Comparison of ENCODE assay signal across 23 cellular contexts in genomic region chr7:116779222-116779621, GRCh38.
"Had no signal": no experiment of that assay in that cellular context is flagged by ENCODE, and none has a peak within 500 bp of the region (broad histone marks: within the 10 kb centered on the region; RNA-seq: fewer than 3 reads in every experiment).

No MANE protein-coding gene starts in this region.

- H3K4me3 Mint-ChIP-seq: activated CD4-positive, alpha-beta T cell treated with anti-CD3 and anti-CD28 coated beads, Interleukin-2, amount 10 ng/mL, durations not matched to agents 24 days and 14 days; activated CD8-positive, alpha-beta T cell treated with anti-CD3 and anti-CD28 coated beads for 36 hours; activated naive CD8-positive, alpha-beta T cell treated with anti-CD3 and anti-CD28 coated beads, Interleukin-2, amount 50 U/mL, for 24 hours; activated T-helper 1 cell treated with anti-CD3 and anti-CD28 coated beads, Interleukin-12 subunit alpha, Interleukin-12 subunit beta, Interleukin-2, Interleukin-4 antibody, amounts not matched to agents 30 ng/mL and 10 ng/mL and 1 ng/mL, durations not matched to agents 14 hours and 24 hours and 36 hours; endodermal cell; naive thymus-derived CD4-positive, alpha-beta T cell; type B pancreatic cell had no signal

- H3K9me3 ChIP-seq: left lung, sigmoid colon, thoracic aorta, vagina had no signal

- H3K4me2 ChIP-seq: hepatocyte had no signal

- DNase-seq: activated CD4-positive, alpha-beta T cell treated with anti-CD3 and anti-CD28 coated beads, Interleukin-2, amount 10 ng/mL, durations not matched to agents 24 days and 14 days; activated CD8-positive, alpha-beta T cell treated with anti-CD3 and anti-CD28 coated beads for 36 hours; activated gamma-delta T cell; activated naive CD4-positive, alpha-beta T cell treated with anti-CD3 and anti-CD28 coated beads, Interleukin-2, amount 50 U/mL, for 16 hours; activated naive CD8-positive, alpha-beta T cell treated with anti-CD3 and anti-CD28 coated beads, Interleukin-2, amount 50 U/mL, for 24 hours; cerebellar nuclear complex; cortex of kidney; endodermal cell; glutamatergic neuron; left lung; naive thymus-derived CD4-positive, alpha-beta T cell; retina; sigmoid colon; stimulated activated CD4-positive, alpha-beta T cell treated with anti-CD3 and anti-CD28 coated beads, Interleukin-2, amount 100 ng/mL, for 48 hours; stimulated activated naive CD4-positive, alpha-beta T cell had no signal

- H3K9me3 Mint-ChIP-seq: activated CD4-positive, alpha-beta T cell treated with anti-CD3 and anti-CD28 coated beads, Interleukin-2, amount 10 ng/mL, durations not matched to agents 24 days and 14 days; activated CD8-positive, alpha-beta T cell treated with anti-CD3 and anti-CD28 coated beads for 36 hours; activated naive CD8-positive, alpha-beta T cell treated with anti-CD3 and anti-CD28 coated beads, Interleukin-2, amount 50 U/mL, for 24 hours; activated T-helper 1 cell treated with anti-CD3 and anti-CD28 coated beads, Interleukin-12 subunit alpha, Interleukin-12 subunit beta, Interleukin-2, Interleukin-4 antibody, amounts not matched to agents 30 ng/mL and 10 ng/mL and 1 ng/mL, durations not matched to agents 14 hours and 24 hours and 36 hours; endodermal cell; type B pancreatic cell had no signal

- H3K4me1 Mint-ChIP-seq: activated CD4-positive, alpha-beta T cell treated with anti-CD3 and anti-CD28 coated beads, Interleukin-2, amount 10 ng/mL, durations not matched to agents 24 days and 14 days had no signal

- ATAC-seq: activated CD4-positive, CD25-positive, alpha-beta regulatory T cell treated with anti-CD3 and anti-CD28 coated beads, Interleukin-2, amount 50 U/mL, for 24 hours; activated CD8-positive, alpha-beta T cell treated with anti-CD3 and anti-CD28 coated beads for 36 hours; activated naive CD8-positive, alpha-beta T cell treated with anti-CD3 and anti-CD28 coated beads, Interleukin-2, amount 50 U/mL, for 24 hours; left lung; naive thymus-derived CD4-positive, alpha-beta T cell had no signal

- H3K27me3 ChIP-seq: hepatocyte, left lung, sigmoid colon, vagina had no signal

- H3K36me3 ChIP-seq: left lung, sigmoid colon, thoracic aorta, vagina had no signal

- H3K4me3 ChIP-seq: hepatocyte, left lung, lung, sigmoid colon, thoracic aorta, vagina had no signal

- H3K27ac Mint-ChIP-seq: activated CD4-positive, alpha-beta T cell treated with anti-CD3 and anti-CD28 coated beads, Interleukin-2, amount 10 ng/mL, durations not matched to agents 24 days and 14 days; activated CD8-positive, alpha-beta T cell treated with anti-CD3 and anti-CD28 coated beads for 36 hours; activated naive CD8-positive, alpha-beta T cell treated with anti-CD3 and anti-CD28 coated beads, Interleukin-2, amount 50 U/mL, for 24 hours; activated T-helper 1 cell treated with anti-CD3 and anti-CD28 coated beads, Interleukin-12 subunit alpha, Interleukin-12 subunit beta, Interleukin-2, Interleukin-4 antibody, amounts not matched to agents 30 ng/mL and 10 ng/mL and 1 ng/mL, durations not matched to agents 14 hours and 24 hours and 36 hours; endodermal cell; naive thymus-derived CD4-positive, alpha-beta T cell; type B pancreatic cell had no signal

- H3K36me3 Mint-ChIP-seq: naive thymus-derived CD4-positive, alpha-beta T cell had no signal

- H3K27ac ChIP-seq: left lung, thoracic aorta, vagina, VCaP had no signal
